8 cellular contexts compared by ENCODE assay signal in the genomic region with DNA sequence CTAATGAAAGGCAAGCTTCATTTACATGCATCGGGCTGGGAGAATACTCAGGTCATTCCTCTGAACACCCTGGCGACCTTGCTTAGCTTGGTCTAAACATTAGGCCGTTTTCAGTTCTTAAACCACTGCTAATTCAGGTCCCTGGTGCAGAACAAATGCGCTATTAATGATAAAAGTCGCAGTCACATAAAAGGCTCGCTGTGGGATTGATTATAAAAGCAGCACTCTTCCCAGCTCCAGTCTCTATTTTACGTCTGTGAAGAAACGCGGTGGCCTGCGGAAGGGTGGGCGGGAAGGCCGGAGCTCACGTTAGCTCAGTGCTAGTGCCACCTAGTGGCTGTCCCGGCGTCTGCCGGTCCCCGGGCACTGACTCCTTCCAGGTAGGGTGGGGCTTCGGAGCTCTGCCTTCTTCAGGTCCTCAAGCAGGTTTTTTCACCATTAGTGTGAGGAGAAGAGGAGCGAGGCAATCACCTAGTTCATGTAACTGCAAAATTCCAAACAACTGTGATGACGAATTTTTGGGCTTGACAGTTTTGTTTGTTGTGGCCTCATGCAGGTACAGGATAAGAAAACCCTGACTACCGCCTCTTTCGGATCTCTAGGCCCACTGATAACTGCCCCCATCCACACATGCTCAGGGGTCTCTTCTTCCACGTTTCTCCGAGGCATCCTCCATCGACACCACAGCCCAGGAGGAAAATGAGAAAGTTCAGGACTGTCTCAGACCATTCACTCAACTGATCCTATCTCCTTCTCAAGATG.
DNase-seq lines count a peak whose midpoint lies in the region; ATAC-seq, FAIRE-seq and TF ChIP-seq lines count a peak whose summit lies in the region.

No MANE protein-coding gene starts in this region.

- H3K4me3 ChIP-seq in BLaER1 treated with 17β-estradiol and CSF1 and Interleukin-3, amounts not matched to agents 10 nM and 100 nM, result no peak overlapping the region
- H3K4me3 ChIP-seq in NB4 (ENCODE audit: low read depth, low read length) (no peak overlapping the region), body of pancreas (no peak overlapping the region), iPS-18a (ENCODE audit: low read length) (peak overlapping the region; percentile 21), small intestine (ENCODE audit: low read depth in 1 of 2, low read length in 2 of 2) (no peak overlapping the region)

- peak; percentile 78 for DNase-seq in NB4 (ENCODE audit: low read depth)
- peak; percentile 56 for DNase-seq in UCSD-AML1 (lab: John Stamatoyannopoulos, UW; ENCODE audit: unreplicated experiment)
- peak; percentile 81 to 89 (median 84) for DNase-seq in body of pancreas
- DNase-seq in small intestine, result peak; percentile 75

- H3K36me3 ChIP-seq in BLaER1 treated with 17β-estradiol and CSF1 and Interleukin-3, amounts not matched to agents 10 nM and 100 nM, result 0 out of 22 replicates have a peak, but pooled peaks cover 0 to 7% (median 0%) of the 10 kb centered on the region in 11 experiments
- H3K36me3 ChIP-seq in body of pancreas (replicated peaks in 1 of 2; ENCODE audit: insufficient read depth in 1 of 2, low read depth in 2 of 2), result no peaks in the 10 kb centered on the region
- no peaks in the 10 kb centered on the region for H3K36me3 ChIP-seq in iPS-18a (ENCODE audit: control insufficient read depth, low read depth, low read length)
- no peaks in the 10 kb centered on the region for H3K36me3 ChIP-seq in small intestine (ENCODE audit: control insufficient read depth in 2 of 2, insufficient read depth in 2 of 2, low read length in 2 of 2)

- H3K9ac ChIP-seq in BLaER1 treated with 17β-estradiol and CSF1 and Interleukin-3, amounts not matched to agents 10 nM and 100 nM, result 0 out of 22 replicates have a peak overlapping the region, but pooled peaks of 1 of the 11 experiments have one; percentile 26
- no peak overlapping the region for H3K9ac ChIP-seq in iPS-18a (ENCODE audit: low read length)

- 13 to 26% methylated on average over 14 to 25 of the region's 25 CpGs for WGBS in body of pancreas, 2 donors
- 14 to 18% (median 18%) methylated on average over 25 of the region's 25 CpGs for WGBS in small intestine, 3 donors

- no peaks in the 10 kb centered on the region for H3K27me3 ChIP-seq in BLaER1 treated with 17β-estradiol and CSF1 and Interleukin-3, amounts not matched to agents 10 nM and 100 nM
- no peaks in the 10 kb centered on the region for H3K27me3 ChIP-seq in body of pancreas
- H3K27me3 ChIP-seq in iPS-18a (ENCODE audit: control insufficient read depth, insufficient read depth, low read length), result peaks cover 10% of the 10 kb centered on the region
- peaks cover 0 to 2% of the 10 kb centered on the region in 2 donors for H3K27me3 ChIP-seq in small intestine (ENCODE audit: control insufficient read depth in 2 of 2, insufficient read depth in 2 of 2, low read length in 2 of 2)

- intact Hi-C loops in body of pancreas (cut with DNase I), result no loop called here

- H3K4me1 ChIP-seq in BLaER1 treated with 17β-estradiol and CSF1 and Interleukin-3, amounts not matched to agents 10 nM and 100 nM, result peaks cover 23 to 60% (median 55%) of the 10 kb centered on the region in 10 experiments
- no peaks in the 10 kb centered on the region for H3K4me1 ChIP-seq in body of pancreas
- no peaks in the 10 kb centered on the region for H3K4me1 ChIP-seq in iPS-18a (ENCODE audit: control insufficient read depth, low read depth, low read length)
- H3K4me1 ChIP-seq in small intestine (ENCODE audit: control insufficient read depth in 2 of 2, insufficient read depth in 1 of 2, low read depth in 1 of 2, low read length in 1 of 2), result no peaks in the 10 kb centered on the region

- ATAC-seq in GM21360 (IDR thresholded peaks at IDR 0.05; ENCODE audit: unreplicated experiment) (peak; percentile 53), body of pancreas (peak; percentile 85), GM19395 (IDR thresholded peaks at IDR 0.05; ENCODE audit: unreplicated experiment) (no peak)

- TF ChIP-seq CTCF in NB4 (IDR thresholded peaks at IDR 0.05; ENCODE audit: low read depth, low read length) (peak; percentile 98), body of pancreas (IDR thresholded peaks at IDR 0.05) (peak; percentile 73 to 94 (median 79))

- FAIRE-seq in small intestine (lab: Jason Lieb, UNC), result no peak

- peak overlapping the region in 6 of 11 experiments; percentile 91 to 97 (median 94); a peak in 10 of 22 replicates for H3K27ac ChIP-seq in BLaER1 treated with 17β-estradiol and CSF1 and Interleukin-3, amounts not matched to agents 10 nM and 100 nM
- peak overlapping the region in 1 of 4 donors; percentile 7 for H3K27ac ChIP-seq in body of pancreas
- no peak overlapping the region for H3K27ac ChIP-seq in iPS-18a (ENCODE audit: low read length)
- H3K27ac ChIP-seq in small intestine (ENCODE audit: low read depth in 1 of 2, low read length in 1 of 2), result no peak overlapping the region

- H4K20me1 ChIP-seq in BLaER1 treated with 17β-estradiol and CSF1 and Interleukin-3, amounts not matched to agents 10 nM and 100 nM, result no peaks in the 10 kb centered on the region

- H3K4me2 ChIP-seq in BLaER1 treated with 17β-estradiol and CSF1 and Interleukin-3, amounts not matched to agents 10 nM and 100 nM, result peak overlapping the region; percentile 0 to 95 (median 24); a peak in 14 of 22 replicates

- H3K9me3 ChIP-seq in BLaER1 treated with 17β-estradiol and CSF1 and Interleukin-3, amounts not matched to agents 10 nM and 100 nM (replicated peaks in 1 of 11), result peaks cover 29 to 52% (median 45%) of the 10 kb centered on the region in 11 experiments
- H3K9me3 ChIP-seq in body of pancreas (no peaks in the 10 kb centered on the region), iPS-18a (ENCODE audit: control insufficient read depth, low read depth, low read length) (peaks cover 9% of the 10 kb centered on the region), small intestine (ENCODE audit: control insufficient read depth, low read depth) (no peaks in the 10 kb centered on the region)

- TF ChIP-seq POLR2A in NB4 (IDR thresholded peaks at IDR 0.05; ENCODE audit: extremely low read depth, insufficient read length) (no peak), body of pancreas (IDR thresholded peaks at IDR 0.05) (no peak)

Comparison
In these comparisons a context has a peak if more than half of its experiments do, and no peak if none do; other contexts are left out.
1. H3K27ac ChIP-seq: peak in BLaER1 treated with 17β-estradiol and CSF1 and Interleukin-3, amounts not matched to agents 10 nM and 100 nM (6 of 11); none in iPS-18a (single experiment) and small intestine (0 of 2).
2. Peak in every context shown above with its lines, with median percentiles within 50 percentile points of each other: DNase-seq.